In genomic region chr1:159935305-159935704, GRCh38 we compare ENCODE assay signal across 30 cellular contexts. TPM values are rescaled to one million over a fixed set of nuclear protein-coding genes. Genes with fewer than 3 reads are reported as not detected.
"Had no signal": no experiment of that assay in that cellular context is flagged by ENCODE, and none has a peak within 500 bp of the region (broad histone marks: within the 10 kb centered on the region; RNA-seq: fewer than 3 reads in every experiment).

No MANE protein-coding gene starts in this region.

- H3K27me3 ChIP-seq: ascending aorta had no signal

- H3K9me3 ChIP-seq: ascending aorta had no signal

- H3K27ac Mint-ChIP-seq: activated CD4-positive, alpha-beta T cell treated with anti-CD3 and anti-CD28 coated beads, Interleukin-2, amount 10 ng/mL, durations not matched to agents 24 days and 14 days; activated naive CD4-positive, alpha-beta T cell treated with anti-CD3 and anti-CD28 coated beads, Interleukin-2, amount 10 ng/mL, durations not matched to agents 7 days and 5 days; activated naive CD8-positive, alpha-beta T cell; activated T-helper 1 cell treated with anti-CD3 and anti-CD28 coated beads, Interleukin-12 subunit alpha, Interleukin-12 subunit beta, Interleukin-2, Interleukin-4 antibody, amounts not matched to agents 30 ng/mL and 10 ng/mL and 1 ng/mL, durations not matched to agents 14 hours and 24 hours and 36 hours; T-helper 2 cell treated with Interferon-gamma antibody and Interleukin-4, amounts not matched to agents 5 μg/mL and 100 μg/mL, for 36 hours had no signal

- H3K36me3 ChIP-seq: ascending aorta had no signal

- H3K4me3 Mint-ChIP-seq: activated CD4-positive, alpha-beta T cell treated with anti-CD3 and anti-CD28 coated beads, Interleukin-2, amount 10 ng/mL, durations not matched to agents 24 days and 14 days; activated naive CD4-positive, alpha-beta T cell treated with anti-CD3 and anti-CD28 coated beads, Interleukin-2, amount 10 ng/mL, durations not matched to agents 7 days and 5 days; activated naive CD8-positive, alpha-beta T cell; activated T-cell treated with anti-CD3 and anti-CD28 coated beads, Interleukin-2, amount 50 U/mL, for 4 hours; activated T-helper 1 cell treated with anti-CD3 and anti-CD28 coated beads, Interleukin-12 subunit alpha, Interleukin-12 subunit beta, Interleukin-2, Interleukin-4 antibody, amounts not matched to agents 30 ng/mL and 10 ng/mL and 1 ng/mL, durations not matched to agents 14 hours and 24 hours and 36 hours; T-helper 2 cell treated with Interferon-gamma antibody and Interleukin-4, amounts not matched to agents 5 μg/mL and 100 μg/mL, for 36 hours had no signal

- H3K4me2 ChIP-seq: PC-9 had no signal

- H3K9me3 Mint-ChIP-seq: activated CD4-positive, alpha-beta T cell treated with anti-CD3 and anti-CD28 coated beads, Interleukin-2, amount 10 ng/mL, durations not matched to agents 24 days and 14 days; activated naive CD4-positive, alpha-beta T cell treated with anti-CD3 and anti-CD28 coated beads, Interleukin-2, amount 10 ng/mL, durations not matched to agents 7 days and 5 days; activated T-cell treated with anti-CD3 and anti-CD28 coated beads, Interleukin-2, amount 50 U/mL, for 4 hours; activated T-helper 1 cell treated with anti-CD3 and anti-CD28 coated beads, Interleukin-12 subunit alpha, Interleukin-12 subunit beta, Interleukin-2, Interleukin-4 antibody, amounts not matched to agents 30 ng/mL and 10 ng/mL and 1 ng/mL, durations not matched to agents 14 hours and 24 hours and 36 hours; T-helper 2 cell treated with Interferon-gamma antibody and Interleukin-4, amounts not matched to agents 5 μg/mL and 100 μg/mL, for 36 hours had no signal

- H3K4me3 ChIP-seq: ascending aorta, PC-9 had no signal

- H3K36me3 Mint-ChIP-seq: activated naive CD4-positive, alpha-beta T cell treated with anti-CD3 and anti-CD28 coated beads, Interleukin-2, amount 10 ng/mL, durations not matched to agents 7 days and 5 days; activated naive CD8-positive, alpha-beta T cell had no signal

- DNase-seq: activated CD4-positive, alpha-beta T cell treated with anti-CD3 and anti-CD28 coated beads, Interleukin-2, amount 10 ng/mL, durations not matched to agents 24 days and 14 days; activated CD4-positive, alpha-beta T cell treated with anti-CD3 and anti-CD28 coated beads, Interleukin-2, amount 50 U/mL, for 48 hours; activated CD8-positive, alpha-beta memory T cell treated with anti-CD3 and anti-CD28 coated beads, Interleukin-2, amount 50 U/mL, for 4 hours; activated effector memory CD4-positive, alpha-beta T cell treated with Interleukin-2 at 50 U/mL for 16 hours; activated naive CD4-positive, alpha-beta T cell treated with anti-CD3 and anti-CD28 coated beads, Interleukin-2, amount 10 ng/mL, durations not matched to agents 7 days and 5 days; activated T-cell treated with anti-CD3 and anti-CD28 coated beads for 4 hours; activated T-cell treated with anti-CD3 and anti-CD28 coated beads, Interleukin-2, amount 50 U/mL, for 4 hours; NCI-H1048; NCI-H1105 treated with DMSO at 0.1 percent for 48 hours; NCI-H1436; NCI-H1694; NCI-H1930; NCI-H2081 treated with DMSO at 0.1 percent for 48 hours; NCI-H226; NCI-H446 treated with DMSO at 0.1 percent for 48 hours; NCI-H524; NK-92 treated with Interleukin-12 subunit alpha and Interleukin-12 subunit beta, amount 100 ng/mL, for 24 hours; PC-9; SIG-M5; SW 1271; T-helper 1 cell had no signal

- H3K27ac ChIP-seq: ascending aorta, PC-9 had no signal

- H2AFZ ChIP-seq: PC-9 had no signal

- ATAC-seq: Right ventricle myocardium inferior had no signal

- H3K27me3 Mint-ChIP-seq: activated naive CD8-positive, alpha-beta T cell had no signal

RNA-seq across cellular contexts. Expression of gene IGSF9, which starts 10.1 kb away (rescaled TPM):
- total RNA-seq: activated CD4-positive, alpha-beta T cell treated with anti-CD3 and anti-CD28 coated beads, Interleukin-2, amount 10 ng/mL, durations not matched to agents 24 days and 14 days; activated T-helper 1 cell treated with anti-CD3 and anti-CD28 coated beads, Interleukin-12 subunit alpha, Interleukin-12 subunit beta, Interleukin-2, Interleukin-4 antibody, amounts not matched to agents 30 ng/mL and 10 ng/mL and 1 ng/mL, durations not matched to agents 14 hours and 24 hours and 36 hours; cardiac septum; OCI-LY7; SK-MEL-5 had no signal

RNA-seq across cellular contexts. Expression of gene SLAMF9, which starts 18.7 kb away (rescaled TPM):
- total RNA-seq: activated CD4-positive, alpha-beta T cell treated with anti-CD3 and anti-CD28 coated beads, Interleukin-2, amount 10 ng/mL, durations not matched to agents 24 days and 14 days; activated T-cell treated with anti-CD3 and anti-CD28 coated beads, Interleukin-2, amount 50 U/mL, for 4 hours; activated T-helper 1 cell treated with anti-CD3 and anti-CD28 coated beads, Interleukin-12 subunit alpha, Interleukin-12 subunit beta, Interleukin-2, Interleukin-4 antibody, amounts not matched to agents 30 ng/mL and 10 ng/mL and 1 ng/mL, durations not matched to agents 14 hours and 24 hours and 36 hours; ascending aorta; cardiac septum; MCF 10A; OCI-LY7; Right ventricle myocardium inferior had no signal

RNA-seq across cellular contexts. Expression of gene CFAP45, which starts 35.3 kb away (rescaled TPM):
- total RNA-seq: ascending aorta had no signal
